8 cellular contexts compared by ENCODE assay signal in the genomic region with DNA sequence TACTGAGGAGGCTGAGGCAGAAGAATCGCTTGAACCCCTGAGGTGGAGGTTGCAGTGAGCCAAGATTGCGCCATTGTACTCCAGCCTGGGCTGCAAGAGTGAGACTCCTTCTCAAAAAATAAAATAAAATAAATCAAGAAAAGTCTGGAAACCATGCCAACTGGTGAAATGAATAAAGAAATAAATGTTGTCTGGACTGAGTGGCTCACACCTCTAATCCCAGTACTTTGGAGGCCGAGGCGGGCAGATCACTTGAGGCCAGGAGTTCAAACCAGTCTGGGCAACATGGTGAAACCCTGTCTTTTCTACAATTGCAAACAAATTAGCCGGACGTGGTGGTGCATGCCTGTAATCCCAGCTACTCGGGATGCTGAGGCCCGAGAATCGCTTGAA. TPM values are rescaled to one million over a fixed set of nuclear protein-coding genes. Genes with fewer than 3 reads are reported as not detected.
DNase-seq lines count a peak whose midpoint lies in the region; TF ChIP-seq lines count a peak whose summit lies in the region.

No MANE protein-coding gene starts in this region.

- no peak for TF ChIP-seq POLR2A in uterus (IDR thresholded peaks at IDR 0.05)

- peaks cover 3 to 5% of the 10 kb centered on the region in 2 donors for H3K4me1 ChIP-seq in mucosa of rectum (ENCODE audit: control insufficient read depth in 2 of 2, insufficient read depth in 2 of 2, low read length in 2 of 2)
- H3K4me1 ChIP-seq in uterus = no peaks in the 10 kb centered on the region

- intact Hi-C loops in uterus (cut with DNase I; ENCODE audit: low total_unique reads) = no loop called here

- in situ Hi-C loops in KBM-7 (cut with MboI; ENCODE audit: low pct_unique_long_range_greater_than_20kb, low sequenced_read_pairs) = no loop called here

- DNase-seq in BJ (ENCODE audit: low read depth) (no peak), MG63 (no peak), choroid plexus epithelial cell (ENCODE audit: low read depth) (no peak), uterus (peak in 1 of 2 donors; percentile 48), HPDE6-E6E7 (ENCODE audit: extremely low spot score) (no peak), NCI-H1105 treated with DMSO at 0.1 percent for 48 hours (lab: John Stamatoyannopoulos, UW) (no peak), KBM-7 (no peak)

- no peak for TF ChIP-seq CTCF in BJ (IDR thresholded peaks at IDR 0.05; ENCODE audit: insufficient read depth, low read depth, low read length)
- TF ChIP-seq CTCF in choroid plexus epithelial cell (conservative IDR thresholded peaks at IDR 0.05; ENCODE audit: low read depth, low read length) = no peak
- TF ChIP-seq CTCF in uterus (IDR thresholded peaks at IDR 0.05) = no peak

- H3K4me3 ChIP-seq in BJ (ENCODE audit: low read depth, low read length) = peak overlapping the region; percentile 69
- peak overlapping the region; percentile 72 for H3K4me3 ChIP-seq in MG63
- H3K4me3 ChIP-seq in choroid plexus epithelial cell (ENCODE audit: low read depth, low read length) = peak overlapping the region; percentile 66
- H3K4me3 ChIP-seq in mucosa of rectum (ENCODE audit: low read length in 2 of 2) = peak overlapping the region; percentile 78 to 80
- peak overlapping the region; percentile 54 to 99 for H3K4me3 ChIP-seq in uterus

- peak overlapping the region; percentile 60 to 79 for H3K9ac ChIP-seq in mucosa of rectum (ENCODE audit: low read depth in 1 of 2, low read length in 2 of 2)

- CTCF ChIA-PET in BJ (lab: Yijun Ruan, JAX) = interaction anchor here (0.7 to 2.3 kb wide), 11 partner anchors 10 to 289 kb away, joined by 3 to 13 read pairs (median 4); no protein-coding TSS in a partner anchor

- POLR2A ChIA-PET in BJ (lab: Charles Lee) = no interaction called here

- H3K27ac ChIP-seq in mucosa of rectum (ENCODE audit: low read depth in 2 of 2, low read length in 2 of 2) (peak overlapping the region; percentile 83 to 89), uterus (peak overlapping the region; percentile 94 to 95)

- no peaks in the 10 kb centered on the region for H3K27me3 ChIP-seq in BJ (ENCODE audit: control insufficient read depth, insufficient read depth, low read length)
- H3K27me3 ChIP-seq in MG63 = no peaks in the 10 kb centered on the region
- H3K27me3 ChIP-seq in mucosa of rectum (ENCODE audit: control insufficient read depth in 2 of 2, insufficient read depth in 2 of 2, low read length in 2 of 2) = no peaks in the 10 kb centered on the region
- H3K27me3 ChIP-seq in uterus = no peaks in the 10 kb centered on the region

- H3K36me3 ChIP-seq in BJ (ENCODE audit: control insufficient read depth, insufficient read depth, low read length) (no peaks in the 10 kb centered on the region), MG63 (no peaks in the 10 kb centered on the region), mucosa of rectum (ENCODE audit: control insufficient read depth in 2 of 2, insufficient read depth in 2 of 2, low read length in 2 of 2) (no peaks in the 10 kb centered on the region), uterus (no peaks in the 10 kb centered on the region)

- no peaks in the 10 kb centered on the region for H3K9me3 ChIP-seq in MG63
- no peaks in the 10 kb centered on the region for H3K9me3 ChIP-seq in mucosa of rectum (ENCODE audit: control insufficient read depth in 2 of 2, low read length in 2 of 2)
- H3K9me3 ChIP-seq in uterus = no peaks in the 10 kb centered on the region

RNA-seq across cellular contexts. Expression of a gene that starts 0.7 kb away (rescaled TPM):
- 3.4 and 4.0 TPM in 2 replicates for polyA plus RNA-seq in BJ (2011; rRNA removed)
- 12.5 and 13.3 TPM in 2 replicates for polyA minus RNA-seq in BJ (2011; rRNA and poly(A)+ RNA removed)
- 4.0 and 6.1 TPM in 2 replicates for total RNA-seq in MG63 (2014; rRNA removed; shearing (Covaris generic); ENCODE audit: low replicate concordance)
- total RNA-seq in uterus = 10 to 100 TPM in 2 of 4 donors, 1 to 10 TPM in 2; 2.1 to 47.9 (median 9.9) TPM
